24 cellular contexts compared by ENCODE assay signal in genomic region chr19:50713556-50714236, GRCh38. TPM values are rescaled to one million over a fixed set of nuclear protein-coding genes. Genes with fewer than 3 reads are reported as not detected.
"Had no signal": no experiment of that assay in that cellular context is flagged by ENCODE, and none has a peak within 500 bp of the region (broad histone marks: within the 10 kb centered on the region; RNA-seq: fewer than 3 reads in every experiment).

No MANE protein-coding gene starts in this region.

- H3K27ac ChIP-seq: foreskin keratinocyte, lower lobe of right lung, neural progenitor cell, ovary, prostate gland, thoracic aorta, vagina, VCaP had no signal

- H3K4me1 ChIP-seq: foreskin keratinocyte, prostate gland had no signal

- H3K4me2 ChIP-seq: neural progenitor cell had no signal

- H3K9me3 ChIP-seq: lower lobe of right lung, mucosa of descending colon, ovary, prostate gland, thoracic aorta, vagina had no signal

- DNase-seq: activated CD4-positive, alpha-beta T cell treated with anti-CD3 and anti-CD28 coated beads, Interleukin-2, amount 10 ng/mL, durations not matched to agents 7 days and 5 days; activated CD4-positive, CD25-positive, alpha-beta regulatory T cell treated with anti-CD3 and anti-CD28 coated beads, Interleukin-2, amount 50 U/mL, for 72 hours; activated CD8-positive, alpha-beta memory T cell treated with anti-CD3 and anti-CD28 coated beads, Interleukin-2, amount 50 U/mL, for 48 hours; activated naive CD4-positive, alpha-beta T cell; activated T-cell treated with anti-CD3 and anti-CD28 coated beads, Interleukin-2, amount 50 U/mL, for 4 hours; cerebellar nuclear complex; cortex of kidney; erythroblast; foreskin keratinocyte; lower lobe of right lung; mesendoderm; mucosa of descending colon; ovary; stimulated activated CD4-positive, alpha-beta T cell treated with anti-CD3 and anti-CD28 coated beads, Interleukin-2, amount 100 ng/mL, for 48 hours; stimulated activated CD8-positive, alpha-beta memory T cell treated with anti-CD3 and anti-CD28 coated beads, Interleukin-4, amount 100 ng/mL, for 48 hours; stimulated activated naive B cell treated with anti-CD40 and anti-IgM and Interleukin-4, amounts not matched to agents 10 μg/mL and 1 μg/mL and 100 μg/mL, for 72 hours had no signal

- H3K4me3 Mint-ChIP-seq: activated CD4-positive, alpha-beta T cell treated with anti-CD3 and anti-CD28 coated beads, Interleukin-2, amount 10 ng/mL, durations not matched to agents 7 days and 5 days; activated T-cell treated with anti-CD3 and anti-CD28 coated beads, Interleukin-2, amount 50 U/mL, for 4 hours; stimulated activated naive B cell treated with anti-CD40 and anti-IgM and Interleukin-4, amounts not matched to agents 10 μg/mL and 1 μg/mL and 100 μg/mL, for 72 hours; type B pancreatic cell had no signal

- H3K27ac Mint-ChIP-seq: activated CD4-positive, alpha-beta T cell treated with anti-CD3 and anti-CD28 coated beads, Interleukin-2, amount 10 ng/mL, durations not matched to agents 7 days and 5 days; activated T-helper 2 cell treated with anti-CD3 and anti-CD28 coated beads, Interferon-gamma antibody, Interleukin-2, Interleukin-4, amounts not matched to agents 10 μg/mL and 5 μg/mL and 100 μg/mL, durations not matched to agents 14 hours and 24 hours and 36 hours; neural progenitor cell; stimulated activated naive B cell treated with anti-CD40 and anti-IgM and Interleukin-4, amounts not matched to agents 10 μg/mL and 1 μg/mL and 100 μg/mL, for 72 hours; type B pancreatic cell had no signal

- H3K36me3 ChIP-seq: lower lobe of right lung, neural progenitor cell, ovary, prostate gland, thoracic aorta, vagina had no signal

- H3K27me3 ChIP-seq: ovary, vagina had no signal

- H3K36me3 Mint-ChIP-seq: type B pancreatic cell had no signal

- ATAC-seq: activated T-cell treated with anti-CD3 and anti-CD28 coated beads, Interleukin-2, amount 50 U/mL, for 4 hours; foreskin keratinocyte; left lobe of liver; lower lobe of right lung; mucosa of descending colon; stimulated activated naive B cell treated with anti-CD40 and anti-IgM and Interleukin-4, amounts not matched to agents 10 μg/mL and 1 μg/mL and 100 μg/mL, for 72 hours had no signal

- H3K9ac ChIP-seq: neural progenitor cell had no signal

- H3K4me3 ChIP-seq: lower lobe of right lung, mucosa of descending colon, neural progenitor cell, ovary, prostate gland, thoracic aorta, vagina had no signal

- H2AFZ ChIP-seq: neural progenitor cell had no signal

- H3K9me3 Mint-ChIP-seq: activated CD4-positive, alpha-beta T cell treated with anti-CD3 and anti-CD28 coated beads, Interleukin-2, amount 10 ng/mL, durations not matched to agents 7 days and 5 days; activated T-cell treated with anti-CD3 and anti-CD28 coated beads, Interleukin-2, amount 50 U/mL, for 4 hours; activated T-helper 2 cell treated with anti-CD3 and anti-CD28 coated beads, Interferon-gamma antibody, Interleukin-2, Interleukin-4, amounts not matched to agents 10 μg/mL and 5 μg/mL and 100 μg/mL, durations not matched to agents 14 hours and 24 hours and 36 hours; neural progenitor cell; stimulated activated naive B cell treated with anti-CD40 and anti-IgM and Interleukin-4, amounts not matched to agents 10 μg/mL and 1 μg/mL and 100 μg/mL, for 72 hours; type B pancreatic cell had no signal

RNA-seq across cellular contexts. Expression of gene GPR32, which starts 56.6 kb away (rescaled TPM):
- polyA plus RNA-seq: foreskin keratinocyte, ovary had no signal
